In genomic region chr5:74394543-74394923, GRCh38 we compare ENCODE assay signal across 13 cellular contexts.
DNase-seq lines count a peak whose midpoint lies in the region; ATAC-seq and TF ChIP-seq lines count a peak whose summit lies in the region.
"Had no signal": no experiment of that assay in that cellular context is flagged by ENCODE, and none has a peak within 500 bp of the region (broad histone marks: within the 10 kb centered on the region; RNA-seq: fewer than 3 reads in every experiment).

No MANE protein-coding gene starts in this region.

- H3K36me3 Mint-ChIP-seq in MCF 10A (ENCODE audit: insufficient read depth, unreplicated experiment) = no peaks in the 10 kb centered on the region
- H3K36me3 Mint-ChIP-seq in activated T-helper 1 cell treated with anti-CD3 and anti-CD28 coated beads, Interleukin-12 subunit alpha, Interleukin-12 subunit beta, Interleukin-2, Interleukin-4 antibody, amounts not matched to agents 30 ng/mL and 10 ng/mL and 1 ng/mL, durations not matched to agents 14 hours and 24 hours and 36 hours (ENCODE audit: low read depth) = no peaks in the 10 kb centered on the region

- peak overlapping the region; percentile 73 for H3K27ac Mint-ChIP-seq in MCF 10A (ENCODE audit: low read depth, unreplicated experiment)
- H3K27ac Mint-ChIP-seq in activated T-helper 1 cell treated with anti-CD3 and anti-CD28 coated beads, Interleukin-12 subunit alpha, Interleukin-12 subunit beta, Interleukin-2, Interleukin-4 antibody, amounts not matched to agents 30 ng/mL and 10 ng/mL and 1 ng/mL, durations not matched to agents 14 hours and 24 hours and 36 hours = no peak overlapping the region

- POLR2A ChIA-PET in MCF 10A (lab: Yijun Ruan, JAX) (interaction anchor here (0.6 to 1.9 kb wide), 8 partner anchors 14 to 555 kb away, joined by 3 to 7 read pairs (median 4); partner anchors contain the start of gene ENC1), PC-3 (lab: Charles Lee; ENCODE audit: unreplicated experiment) (no interaction called here)

- no peaks in the 10 kb centered on the region for H3K9me2 ChIP-seq in PC-3 (replicated peaks; ENCODE audit: low read length)

- no peak overlapping the region for H3K4me2 ChIP-seq in PC-3 (ENCODE audit: low read length)

- H4K20me1 ChIP-seq in PC-3 (ENCODE audit: low read length) = no peaks in the 10 kb centered on the region

- H3K4me3 ChIP-seq in breast epithelium (no peak overlapping the region), PC-3 (ENCODE audit: low read length) (no peak overlapping the region), fibroblast of villous mesenchyme (ENCODE audit: low read depth, low read length) (no peak overlapping the region)
- H3K4me3 ChIP-seq: gastrocnemius medialis, Peyer's patch had no signal

- DNase-seq in MCF 10A (ENCODE audit: unreplicated experiment) = no peak
- DNase-seq in breast epithelium (ENCODE audit: low spot score in 2 of 2) = no peak
- DNase-seq in PC-3 = no peak
- DNase-seq in fibroblast of villous mesenchyme (ENCODE audit: low read depth) = no peak
- no peak for DNase-seq in sciatic nerve (ENCODE audit: low spot score)
- DNase-seq in activated T-helper 1 cell treated with anti-CD3 and anti-CD28 coated beads, Interleukin-12 subunit alpha, Interleukin-12 subunit beta, Interleukin-2, Interleukin-4 antibody, amounts not matched to agents 30 ng/mL and 10 ng/mL and 1 ng/mL, durations not matched to agents 14 hours and 24 hours and 36 hours (ENCODE audit: low spot score) = no peak
- DNase-seq: cerebellar nuclear complex, GDM1, NCI-H1105 treated with DMSO at 0.1 percent for 48 hours, Peyer's patch had no signal

- H3K9ac ChIP-seq in PC-3 (ENCODE audit: low read length) = no peak overlapping the region

- H3K4me1 ChIP-seq in breast epithelium = peaks cover 0 to 3% of the 10 kb centered on the region in 2 donors
- H3K4me1 ChIP-seq in PC-3 (ENCODE audit: insufficient read depth, low read length) = peaks cover 18% of the 10 kb centered on the region
- H3K4me1 ChIP-seq: Peyer's patch had no signal

- no peaks in the 10 kb centered on the region for H3K27me3 Mint-ChIP-seq in MCF 10A (ENCODE audit: insufficient read depth, unreplicated experiment)
- H3K27me3 Mint-ChIP-seq in activated T-helper 1 cell treated with anti-CD3 and anti-CD28 coated beads, Interleukin-12 subunit alpha, Interleukin-12 subunit beta, Interleukin-2, Interleukin-4 antibody, amounts not matched to agents 30 ng/mL and 10 ng/mL and 1 ng/mL, durations not matched to agents 14 hours and 24 hours and 36 hours (ENCODE audit: insufficient read depth) = peaks cover 3% of the 10 kb centered on the region

- H3K27ac ChIP-seq in breast epithelium = no peak overlapping the region
- no peak overlapping the region for H3K27ac ChIP-seq in PC-3 (ENCODE audit: low read length)
- H3K27ac ChIP-seq: gastrocnemius medialis, Peyer's patch had no signal

- no peak for ATAC-seq in PC-3
- ATAC-seq in sciatic nerve = peak; percentile 7
- ATAC-seq in GM21737 (IDR thresholded peaks at IDR 0.05; ENCODE audit: unreplicated experiment) = no peak
- ATAC-seq in esophagus mucosa = no peak

- CTCF ChIA-PET in MCF 10A (lab: Yijun Ruan, JAX) (interaction anchor here (0.7 to 1.4 kb wide), 4 partner anchors 11 to 248 kb away, joined by 3 to 6 read pairs (median 4); no protein-coding TSS in a partner anchor), PC-3 (lab: Charles Lee) (no interaction called here)

- H3K4me1 Mint-ChIP-seq in MCF 10A (ENCODE audit: insufficient read depth, unreplicated experiment) = peaks cover 42% of the 10 kb centered on the region
- H3K4me1 Mint-ChIP-seq in activated T-helper 1 cell treated with anti-CD3 and anti-CD28 coated beads, Interleukin-12 subunit alpha, Interleukin-12 subunit beta, Interleukin-2, Interleukin-4 antibody, amounts not matched to agents 30 ng/mL and 10 ng/mL and 1 ng/mL, durations not matched to agents 14 hours and 24 hours and 36 hours (ENCODE audit: low read depth) = peaks cover 7% of the 10 kb centered on the region

- intact Hi-C loops in MCF 10A (cut with micrococcal nuclease) = loop anchor here (10.0 kb wide), 1 partner anchor 80 kb away; no protein-coding TSS in a partner anchor
- intact Hi-C loops in breast epithelium (cut with DNase I; ENCODE audit: low total_unique reads) = no loop called here
- intact Hi-C loops in PC-3 (cut with micrococcal nuclease) = loop anchor here (5.0 kb wide), 2 partner anchors 52 to 248 kb away; partner anchors contain the start of gene ENC1
- intact Hi-C loops in sciatic nerve (cut with DNase I) = no loop called here
- intact Hi-C loops in activated T-helper 1 cell treated with anti-CD3 and anti-CD28 coated beads, Interleukin-12 subunit alpha, Interleukin-12 subunit beta, Interleukin-2, Interleukin-4 antibody, amounts not matched to agents 30 ng/mL and 10 ng/mL and 1 ng/mL, durations not matched to agents 14 hours and 24 hours and 36 hours (cut with micrococcal nuclease) = loop anchor here (10.0 kb wide), 1 partner anchor 250 kb away; the partner anchor contains the start of gene ENC1

- H3K79me2 ChIP-seq in PC-3 (ENCODE audit: low read length) = no peaks in the 10 kb centered on the region

- H3F3A ChIP-seq in PC-3 (ENCODE audit: low read length, unreplicated experiment) = no peaks in the 10 kb centered on the region

- TF ChIP-seq POLR2A in breast epithelium (IDR thresholded peaks at IDR 0.05) = no peak

- no peak for TF ChIP-seq CTCF in MCF 10A (IDR thresholded peaks at IDR 0.05; ENCODE audit: unreplicated experiment)
- no peak for TF ChIP-seq CTCF in breast epithelium (IDR thresholded peaks at IDR 0.05)
- peak; percentile 15; the same call in 1 of the 2 replicates for TF ChIP-seq CTCF in PC-3 (conservative IDR thresholded peaks at IDR 0.05; ENCODE audit: low read depth, low read length)
- peak; percentile 21 for TF ChIP-seq CTCF in fibroblast of villous mesenchyme (IDR thresholded peaks at IDR 0.05; ENCODE audit: insufficient read depth, low read depth, low read length)

- H3K27me3 ChIP-seq in breast epithelium (no peaks in the 10 kb centered on the region), PC-3 (ENCODE audit: low read length) (no peaks in the 10 kb centered on the region)
- H3K27me3 ChIP-seq: gastrocnemius medialis, Peyer's patch had no signal

- no TSS peak for BruUV-seq in MCF 10A (replicated peaks; lab: Mats Ljungman, UMichigan)
- BruUV-seq in PC-3 (replicated peaks; lab: Mats Ljungman, UMichigan) = no TSS peak

- no peaks in the 10 kb centered on the region for H3K9me3 ChIP-seq in breast epithelium
- H3K9me3 ChIP-seq in PC-3 (ENCODE audit: low read length) = no peaks in the 10 kb centered on the region
- H3K9me3 ChIP-seq: gastrocnemius medialis, Peyer's patch had no signal

- H2AFZ ChIP-seq in PC-3 (ENCODE audit: low read length) = no peak overlapping the region

- no peaks in the 10 kb centered on the region for H3K9me3 Mint-ChIP-seq in MCF 10A (ENCODE audit: unreplicated experiment)
- no peaks in the 10 kb centered on the region for H3K9me3 Mint-ChIP-seq in activated T-helper 1 cell treated with anti-CD3 and anti-CD28 coated beads, Interleukin-12 subunit alpha, Interleukin-12 subunit beta, Interleukin-2, Interleukin-4 antibody, amounts not matched to agents 30 ng/mL and 10 ng/mL and 1 ng/mL, durations not matched to agents 14 hours and 24 hours and 36 hours

- H3K36me3 ChIP-seq in breast epithelium (no peaks in the 10 kb centered on the region), PC-3 (ENCODE audit: low read depth, low read length) (no peaks in the 10 kb centered on the region)
- H3K36me3 ChIP-seq: gastrocnemius medialis, Peyer's patch had no signal

- H3K4me3 Mint-ChIP-seq in MCF 10A (ENCODE audit: unreplicated experiment) = no peak overlapping the region
- H3K4me3 Mint-ChIP-seq in activated T-helper 1 cell treated with anti-CD3 and anti-CD28 coated beads, Interleukin-12 subunit alpha, Interleukin-12 subunit beta, Interleukin-2, Interleukin-4 antibody, amounts not matched to agents 30 ng/mL and 10 ng/mL and 1 ng/mL, durations not matched to agents 14 hours and 24 hours and 36 hours = no peak overlapping the region

Comparison
In these comparisons a context has a peak if more than half of its experiments do, and no peak if none do; other contexts are left out.
1. intact Hi-C loops: an anchor here in MCF 10A (10.0 kb wide), PC-3 (5.0 kb wide) and activated T-helper 1 cell treated with anti-CD3 and anti-CD28 coated beads, Interleukin-12 subunit alpha, Interleukin-12 subunit beta, Interleukin-2, Interleukin-4 antibody, amounts not matched to agents 30 ng/mL and 10 ng/mL and 1 ng/mL, durations not matched to agents 14 hours and 24 hours and 36 hours (10.0 kb wide); none called in breast epithelium and sciatic nerve.
2. CTCF ChIP-seq: peak in PC-3 (single experiment) and fibroblast of villous mesenchyme (single experiment); none in MCF 10A (single experiment) and breast epithelium (0 of 3).